ENCODE assay signal across 9 cellular contexts in genomic region chr9:86614871-86615849, GRCh38.
A peak's percentile ranks its signal among the peaks of the same experiment; 100 is the strongest.
DNase-seq lines count a peak whose midpoint lies in the region; ATAC-seq and TF ChIP-seq lines count a peak whose summit lies in the region.
"Had no signal": no experiment of that assay in that cellular context is flagged by ENCODE, and none has a peak within 500 bp of the region (broad histone marks: within the 10 kb centered on the region; RNA-seq: fewer than 3 reads in every experiment).

No MANE protein-coding gene starts in this region.

- 78 to 84% methylated on average over 3 to 6 of the region's 6 CpGs for WGBS in endodermal cell (ENCODE audit: insufficient coverage in 1 of 2, insufficient read length in 1 of 2), 2 experiments
- WGBS in neuronal stem cell (ENCODE audit: extremely low coverage in 2 of 2, insufficient read length in 2 of 2, insufficient replicate concordance in 1 of 2), 2 donors = no CpG with 5 or more reads among the region's 6 CpGs

- H3K36me3 ChIP-seq in GM06990 (ENCODE audit: control insufficient read depth, insufficient read depth, low read length) (no peaks in the 10 kb centered on the region), Loucy (ENCODE audit: insufficient read depth, low read length) (no peaks in the 10 kb centered on the region), endodermal cell (ENCODE audit: control insufficient read depth, insufficient read depth, low read length) (no peaks in the 10 kb centered on the region), neuronal stem cell (replicated peaks in 1 of 2; ENCODE audit: control insufficient read depth in 2 of 2, insufficient read depth in 2 of 2, low read length in 2 of 2) (no peaks in the 10 kb centered on the region)

- ATAC-seq in GM21381 (IDR thresholded peaks at IDR 0.05; ENCODE audit: unreplicated experiment) = no peak

- no peak overlapping the region for H2BK15ac ChIP-seq in neuronal stem cell (ENCODE audit: low read length)

- no peak overlapping the region for H3K9ac ChIP-seq in Loucy (ENCODE audit: low read depth, low read length, poor library complexity, severe bottlenecking)
- no peak overlapping the region for H3K9ac ChIP-seq in endodermal cell (ENCODE audit: extremely low read depth, low read length, poor library complexity, severe bottlenecking)
- no peak overlapping the region for H3K9ac ChIP-seq in neuronal stem cell (ENCODE audit: low read depth, low read length, poor library complexity)

- DNase-seq in GM06990 (ENCODE audit: extremely low read depth, insufficient read length) (no peak), endodermal cell (peak; percentile 67), neuronal stem cell (ENCODE audit: low spot score) (no peak), NCI-H2029 (lab: John Stamatoyannopoulos, UW) (no peak), NCI-H510A treated with DMSO at 0.1 percent for 48 hours (lab: John Stamatoyannopoulos, UW) (no peak), mucosa of gallbladder (ENCODE audit: low spot score) (no peak)

- H3K79me1 ChIP-seq in neuronal stem cell (ENCODE audit: low read depth, low read length) = no peaks in the 10 kb centered on the region

- H2AFZ ChIP-seq in Loucy (ENCODE audit: low read length) (no peak overlapping the region), neuronal stem cell (ENCODE audit: low read length) (no peak overlapping the region)

- no peak overlapping the region for H2BK12ac ChIP-seq in neuronal stem cell (ENCODE audit: low read length)

- no peak overlapping the region for H3K4me3 ChIP-seq in GM06990 (replicated peaks; ENCODE audit: low read depth, low read length)
- H3K4me3 ChIP-seq in Loucy (ENCODE audit: low read length, poor library complexity, severe bottlenecking) = no peak overlapping the region
- H3K4me3 ChIP-seq in endodermal cell (ENCODE audit: low read length) = no peak overlapping the region
- H3K4me3 ChIP-seq in neuronal stem cell (ENCODE audit: low read length in 2 of 2) = no peak overlapping the region

- H3K36me3 Mint-ChIP-seq in endodermal cell (ENCODE audit: low read depth) = no peaks in the 10 kb centered on the region
- H3K36me3 Mint-ChIP-seq: IgD-negative memory B cell had no signal

- H3K4me2 ChIP-seq in Loucy (ENCODE audit: low read depth, low read length, poor library complexity, severe bottlenecking) = no peak overlapping the region
- H3K4me2 ChIP-seq in neuronal stem cell (ENCODE audit: insufficient read depth, low read length, poor library complexity, severe bottlenecking) = no peak overlapping the region

- H3K23ac ChIP-seq in neuronal stem cell (ENCODE audit: low read depth, low read length, poor library complexity) = no peak overlapping the region

- no peak overlapping the region for H2BK5ac ChIP-seq in neuronal stem cell (ENCODE audit: low read length)

- no peak overlapping the region for H3K27ac ChIP-seq in endodermal cell (ENCODE audit: low read depth, low read length)
- H3K27ac ChIP-seq in neuronal stem cell (replicated peaks; ENCODE audit: low read length) = peak overlapping the region; percentile 78

- no peak overlapping the region for H3K4ac ChIP-seq in neuronal stem cell (ENCODE audit: low read length)

- peak overlapping the region; percentile 21 for H2BK120ac ChIP-seq in neuronal stem cell (ENCODE audit: low read depth, low read length)

- peak overlapping the region; percentile 13 for H3K27ac Mint-ChIP-seq in endodermal cell
- H3K27ac Mint-ChIP-seq: IgD-negative memory B cell had no signal

- H3K9me3 Mint-ChIP-seq in endodermal cell = peaks cover 20% of the 10 kb centered on the region

- H2AK5ac ChIP-seq in neuronal stem cell (ENCODE audit: low read depth, low read length) = no peak overlapping the region

- H4K91ac ChIP-seq in neuronal stem cell (ENCODE audit: low read depth, low read length, poor library complexity) = no peak overlapping the region

- no peak overlapping the region for H3K4me3 Mint-ChIP-seq in endodermal cell
- H3K4me3 Mint-ChIP-seq: IgD-negative memory B cell had no signal

- H3K18ac ChIP-seq in neuronal stem cell (ENCODE audit: low read length) = peak overlapping the region; percentile 38

- H3K27me3 ChIP-seq in GM06990 (replicated peaks; ENCODE audit: control insufficient read depth, insufficient read depth, low read length) = no peaks in the 10 kb centered on the region
- H3K27me3 ChIP-seq in Loucy (ENCODE audit: insufficient read depth, low read length, poor library complexity, severe bottlenecking) = no peaks in the 10 kb centered on the region
- H3K27me3 ChIP-seq in endodermal cell (ENCODE audit: control insufficient read depth, insufficient read depth, low read length, poor library complexity, severe bottlenecking) = no peaks in the 10 kb centered on the region
- no peaks in the 10 kb centered on the region for H3K27me3 ChIP-seq in neuronal stem cell (ENCODE audit: control insufficient read depth in 3 of 3, insufficient read depth in 3 of 3, low read depth in 1 of 3, low read length in 3 of 3)

- H3K9me2 ChIP-seq in Loucy (replicated peaks; ENCODE audit: low read depth, low read length) = no peaks in the 10 kb centered on the region

- H3K14ac ChIP-seq in neuronal stem cell (ENCODE audit: low read length) = no peak overlapping the region

- H3K4me1 ChIP-seq in Loucy (ENCODE audit: insufficient read depth, low read length, poor library complexity, severe bottlenecking) = no peaks in the 10 kb centered on the region
- H3K4me1 ChIP-seq in endodermal cell (ENCODE audit: control insufficient read depth, insufficient read depth, low read length) = peaks cover 2% of the 10 kb centered on the region
- H3K4me1 ChIP-seq in neuronal stem cell (ENCODE audit: control insufficient read depth in 2 of 2, insufficient read depth in 1 of 2, low read depth in 1 of 2, low read length in 2 of 2) = peaks cover 0 to 10% of the 10 kb centered on the region in 2 donors

- peak; percentile 48 for TF ChIP-seq CTCF in GM06990 (IDR thresholded peaks at IDR 0.05; ENCODE audit: insufficient read depth, low read length, poor library complexity, severe bottlenecking)
- peak; percentile 61 for TF ChIP-seq CTCF in Loucy (conservative IDR thresholded peaks at IDR 0.05; ENCODE audit: low read length)
- peak; percentile 80 for TF ChIP-seq CTCF in endodermal cell (conservative IDR thresholded peaks at IDR 0.05)

- no peaks in the 10 kb centered on the region for H4K20me1 ChIP-seq in Loucy (ENCODE audit: insufficient read depth, low read length, poor library complexity, severe bottlenecking)

- peaks cover 11% of the 10 kb centered on the region for H3K4me1 Mint-ChIP-seq in endodermal cell
- H3K4me1 Mint-ChIP-seq: IgD-negative memory B cell had no signal

- H3K27me3 Mint-ChIP-seq in endodermal cell (ENCODE audit: insufficient read depth) = peaks cover 2% of the 10 kb centered on the region

- no peaks in the 10 kb centered on the region for H3K79me2 ChIP-seq in Loucy (ENCODE audit: insufficient read depth, low read length)

- no peaks in the 10 kb centered on the region for H3F3A ChIP-seq in Loucy (ENCODE audit: low read depth)

- H3K9me3 ChIP-seq in Loucy (ENCODE audit: insufficient read depth, low read depth, low read length) (no peaks in the 10 kb centered on the region), endodermal cell (ENCODE audit: control insufficient read depth, low read length) (no peaks in the 10 kb centered on the region), neuronal stem cell (replicated peaks in 1 of 2; ENCODE audit: control insufficient read depth in 2 of 2, insufficient read depth in 1 of 2, low read depth in 1 of 2, low read length in 2 of 2) (peaks cover 0 to 2% of the 10 kb centered on the region in 2 donors)

- no peak overlapping the region for H4K8ac ChIP-seq in neuronal stem cell (ENCODE audit: low read depth, low read length)
